Comparison of ENCODE assay signal across 9 cellular contexts in genomic region chr22:28882545-28882877, GRCh38. TPM values are rescaled to one million over a fixed set of nuclear protein-coding genes. Genes with fewer than 3 reads are reported as not detected.
DNase-seq lines count a peak whose midpoint lies in the region; ATAC-seq and TF ChIP-seq lines count a peak whose summit lies in the region.
"Had no signal": no experiment of that assay in that cellular context is flagged by ENCODE, and none has a peak within 500 bp of the region (broad histone marks: within the 10 kb centered on the region; RNA-seq: fewer than 3 reads in every experiment).

No MANE protein-coding gene starts in this region.

- peak; percentile 29 for DNase-seq in activated T-cell treated with anti-CD3 and anti-CD28 coated beads for 4 hours
- no peak for DNase-seq in activated T-cell treated with anti-CD3 and anti-CD28 coated beads, Interleukin-2, amount 50 U/mL, for 48 hours
- DNase-seq in activated CD4-positive, alpha-beta T cell treated with anti-CD3 and anti-CD28 coated beads, Interleukin-2, amount 50 U/mL, for 4 hours: peak; percentile 14 to 15
- DNase-seq in cardiac muscle cell (ENCODE audit: low read depth in 1 of 2, low spot score in 1 of 2): peak in 1 of 2 donors; percentile 59
- DNase-seq in sigmoid colon: peak; percentile 74
- DNase-seq in iPS-NIHi7 (ENCODE audit: extremely low spot score): no peak

- ATAC-seq in GM18867 (IDR thresholded peaks at IDR 0.05; ENCODE audit: unreplicated experiment): no peak
- ATAC-seq in GM18519 (IDR thresholded peaks at IDR 0.05; ENCODE audit: low FRiP score, unreplicated experiment): no peak

- H3K27me3 ChIP-seq in cardiac muscle cell (no peaks in the 10 kb centered on the region), sigmoid colon (no peaks in the 10 kb centered on the region)

- no peak for TF ChIP-seq CTCF in cardiac muscle cell (IDR thresholded peaks at IDR 0.05; ENCODE audit: low read depth, low read length)
- TF ChIP-seq CTCF in sigmoid colon (IDR thresholded peaks at IDR 0.05): no peak

- H3K9me3 ChIP-seq in cardiac muscle cell (ENCODE audit: low read depth) (no peaks in the 10 kb centered on the region), sigmoid colon (no peaks in the 10 kb centered on the region)

- H3K4me3 ChIP-seq in cardiac muscle cell (peak overlapping the region; percentile 27), sigmoid colon (peak overlapping the region; percentile 35 to 71 (median 64))

- H3K36me3 ChIP-seq in cardiac muscle cell (no peaks in the 10 kb centered on the region), sigmoid colon (no peaks in the 10 kb centered on the region)

- WGBS in sigmoid colon, 2 donors: 5 to 7% methylated on average over 5 of the region's 5 CpGs

- peaks cover 25% of the 10 kb centered on the region for H3K4me1 ChIP-seq in cardiac muscle cell (ENCODE audit: low read depth)
- peaks cover 0 to 41% (median 35%) of the 10 kb centered on the region in 4 donors for H3K4me1 ChIP-seq in sigmoid colon

- no peak for TF ChIP-seq EP300 in sigmoid colon (IDR thresholded peaks at IDR 0.05)

- no peak for TF ChIP-seq POLR2A in sigmoid colon (IDR thresholded peaks at IDR 0.05)

- intact Hi-C loops in sigmoid colon (cut with DNase I): loop anchor here (1.0 to 5.0 kb wide), 3 partner anchors 26 to 150 kb away; partner anchors contain the start of genes CHEK2 and HSCB

- H3K27ac ChIP-seq in cardiac muscle cell: no peak overlapping the region
- H3K27ac ChIP-seq in sigmoid colon: peak overlapping the region; percentile 49 to 87 (median 72)
- H3K27ac ChIP-seq: epithelial cell of prostate had no signal

RNA-seq across cellular contexts. Expression of gene ZNRF3, which starts 0.9 kb away (rescaled TPM):
- 35.4 and 40.4 TPM in 2 replicates for total RNA-seq in cardiac muscle cell
- 23.8 and 25.5 TPM in 2 replicates for polyA plus RNA-seq in cardiac muscle cell
- 10 to 100 TPM in 2 of 4 donors, 1 to 10 TPM in 2; 8.9 to 13.6 (median 9.7) TPM for total RNA-seq in sigmoid colon
- 1 to 10 TPM in 1 of 3 donors, under 1 TPM in 2; 0.23 to 3.9 (median 0.60) TPM for polyA plus RNA-seq in sigmoid colon

Comparison
In these comparisons a context has a peak if more than half of its experiments do, and no peak if none do; other contexts are left out.
1. DNase-seq: peak in activated T-cell treated with anti-CD3 and anti-CD28 coated beads for 4 hours (single experiment), activated CD4-positive, alpha-beta T cell treated with anti-CD3 and anti-CD28 coated beads, Interleukin-2, amount 50 U/mL, for 4 hours (2 of 2) and sigmoid colon (single experiment); none in activated T-cell treated with anti-CD3 and anti-CD28 coated beads, Interleukin-2, amount 50 U/mL, for 48 hours (0 of 2) and iPS-NIHi7 (single experiment).